In the genomic region with DNA sequence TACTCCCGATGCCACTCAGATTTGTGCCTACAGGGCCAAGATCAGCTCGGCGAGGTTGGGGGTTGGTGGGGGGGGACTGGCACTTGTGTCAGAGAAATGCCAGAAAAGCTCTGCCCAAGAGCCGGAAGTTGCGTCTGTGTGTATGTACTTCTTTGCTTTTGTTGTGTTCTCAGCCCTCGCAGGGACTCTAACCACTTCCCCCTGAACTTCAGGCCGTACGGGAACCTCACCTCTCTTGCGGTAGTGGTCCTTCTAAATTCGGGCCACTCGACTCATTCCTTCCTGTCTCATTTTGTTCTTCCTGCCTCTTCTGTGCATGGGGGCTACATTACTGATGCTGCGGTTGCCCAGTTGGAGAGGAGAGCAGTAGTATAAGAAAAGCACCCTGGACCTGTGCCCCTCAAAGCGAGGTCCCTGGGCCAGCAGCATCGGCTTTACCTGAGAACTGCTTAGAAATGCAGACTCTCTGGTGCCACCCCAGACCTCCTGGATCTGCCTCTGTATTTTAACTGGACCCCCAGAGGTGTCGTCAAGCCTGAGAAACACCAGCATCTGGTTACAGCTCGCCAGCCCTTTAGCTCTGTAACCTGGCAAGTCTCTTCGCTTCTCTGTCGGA, we compare ENCODE assay signal across 8 cellular contexts.
A peak's percentile ranks its signal among the peaks of the same experiment; 100 is the strongest.
DNase-seq lines count a peak whose midpoint lies in the region; ATAC-seq and TF ChIP-seq lines count a peak whose summit lies in the region.

No MANE protein-coding gene starts in this region.

- no peaks in the 10 kb centered on the region for H3K9me3 ChIP-seq in CD4-positive, alpha-beta T cell (ENCODE audit: control insufficient read depth, low read length)

- H3K4me1 Mint-ChIP-seq in CD4-positive, alpha-beta T cell (ENCODE audit: low read depth) = peaks cover 46% of the 10 kb centered on the region
- H3K4me1 Mint-ChIP-seq in activated naive CD8-positive, alpha-beta T cell (ENCODE audit: low read depth) = peaks cover 48% of the 10 kb centered on the region

- ATAC-seq in CD4-positive, alpha-beta T cell (ENCODE audit: poor library complexity) = peak; percentile 83
- peak; percentile 73 for ATAC-seq in GM21529 (IDR thresholded peaks at IDR 0.05; ENCODE audit: unreplicated experiment)
- no peak for ATAC-seq in HG02973 (IDR thresholded peaks at IDR 0.05; ENCODE audit: unreplicated experiment)

- no peak for TF ChIP-seq CTCF in CD4-positive, alpha-beta T cell (IDR thresholded peaks at IDR 0.05)

- intact Hi-C loops in CD4-positive, alpha-beta T cell (cut with DNase I, micrococcal nuclease) = loop anchor here in 1 of 2 experiments (10.0 kb wide), 1 partner anchor 148 kb away; a partner anchor contains a TSS

- peak overlapping the region; percentile 53 for H3K4me3 Mint-ChIP-seq in CD4-positive, alpha-beta T cell
- peak overlapping the region; percentile 57 for H3K4me3 Mint-ChIP-seq in activated naive CD8-positive, alpha-beta T cell

- H3K27ac ChIP-seq in CD4-positive, alpha-beta T cell (ENCODE audit: low read depth, low read length) = peak overlapping the region; percentile 41

- no peaks in the 10 kb centered on the region for H3K27me3 Mint-ChIP-seq in CD4-positive, alpha-beta T cell
- H3K27me3 Mint-ChIP-seq in activated naive CD8-positive, alpha-beta T cell = no peaks in the 10 kb centered on the region

- peaks cover 2% of the 10 kb centered on the region for H3K9me3 Mint-ChIP-seq in CD4-positive, alpha-beta T cell
- H3K9me3 Mint-ChIP-seq in activated naive CD8-positive, alpha-beta T cell (ENCODE audit: low read depth) = no peaks in the 10 kb centered on the region

- POLR2A ChIA-PET in CD4-positive, alpha-beta T cell (lab: Charles Lee) = interaction anchor here (0.8 to 3.7 kb wide), 5 partner anchors 9 to 272 kb away, joined by 3 to 28 read pairs (median 3); a partner anchor contains a TSS

- no peaks in the 10 kb centered on the region for H3K27me3 ChIP-seq in CD4-positive, alpha-beta T cell (ENCODE audit: control insufficient read depth, insufficient read depth, low read length)

- peak; percentile 26 to 63 (median 43) for DNase-seq in CD4-positive, alpha-beta T cell
- peak; percentile 7 for DNase-seq in SKM-1 (lab: John Stamatoyannopoulos, UW; ENCODE audit: unreplicated experiment)
- DNase-seq in stimulated activated naive CD4-positive, alpha-beta T cell (lab: John Stamatoyannopoulos, UW) = peak; percentile 5 to 78 (median 44)
- DNase-seq in NCI-H128 (lab: John Stamatoyannopoulos, UW; ENCODE audit: unreplicated experiment) = no peak
- no peak for DNase-seq in SW 1271 (lab: John Stamatoyannopoulos, UW)

- no peaks in the 10 kb centered on the region for H3K36me3 Mint-ChIP-seq in CD4-positive, alpha-beta T cell (ENCODE audit: low read depth)
- no peaks in the 10 kb centered on the region for H3K36me3 Mint-ChIP-seq in activated naive CD8-positive, alpha-beta T cell

- peak overlapping the region; percentile 89 for H3K27ac Mint-ChIP-seq in CD4-positive, alpha-beta T cell
- H3K27ac Mint-ChIP-seq in activated naive CD8-positive, alpha-beta T cell = peak overlapping the region; percentile 89

- CTCF ChIA-PET in CD4-positive, alpha-beta T cell (lab: Charles Lee) = interaction anchor here (1.4 kb wide), 1 partner anchor 11 kb away, joined by 3 read pairs; no protein-coding TSS in a partner anchor

Comparison
In these comparisons a context has a peak if more than half of its experiments do, and no peak if none do; other contexts are left out.
1. DNase-seq: peak in CD4-positive, alpha-beta T cell (10 of 10), SKM-1 (single experiment) and stimulated activated naive CD4-positive, alpha-beta T cell (6 of 6); none in NCI-H128 (single experiment) and SW 1271 (0 of 2).